ENCODE assay signal across 8 cellular contexts in the genomic region with DNA sequence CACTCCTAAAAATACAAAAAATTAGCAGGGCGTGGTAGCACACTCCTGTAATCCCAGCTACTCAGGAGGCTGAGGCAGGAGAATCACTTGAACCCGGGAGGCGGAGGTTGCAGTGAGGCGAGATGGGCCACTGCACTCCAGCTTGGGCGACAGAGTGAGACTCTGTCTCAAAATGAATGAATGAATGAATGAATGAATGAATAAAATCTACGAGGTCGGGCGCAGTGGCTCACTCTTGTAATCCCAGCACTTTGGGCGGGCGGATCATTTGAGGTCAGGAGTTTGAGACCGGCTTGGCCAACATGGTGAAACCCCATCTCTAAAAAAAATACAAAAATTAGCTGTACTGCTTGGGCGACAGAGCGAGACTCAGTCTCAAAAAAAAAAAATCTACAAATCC. TPM values are rescaled to one million over a fixed set of nuclear protein-coding genes. Genes with fewer than 3 reads are reported as not detected.
A peak's percentile ranks its signal among the peaks of the same experiment; 100 is the strongest.
DNase-seq lines count a peak whose midpoint lies in the region; ATAC-seq and TF ChIP-seq lines count a peak whose summit lies in the region.
"Not testable (repeated sequence)": the region's sequence is repeated elsewhere in the genome, so short reads cannot be mapped to it uniquely, and the experiment has no call there.

No MANE protein-coding gene starts in this region.

- not testable (repeated sequence) for H3K36me3 Mint-ChIP-seq in CD4-positive, alpha-beta memory T cell; activated naive CD8-positive, alpha-beta T cell treated with anti-CD3 and anti-CD28 coated beads, Interleukin-2, amount 10 ng/mL, durations not matched to agents 7 days and 5 days; endothelial cell (ENCODE audit: low read depth, unreplicated experiment)

- not testable (repeated sequence) for DNase-seq in CD4-positive, alpha-beta memory T cell; SK-N-MC (ENCODE audit: low read depth, low spot score); activated naive CD8-positive, alpha-beta T cell treated with anti-CD3 and anti-CD28 coated beads, Interleukin-2, amount 10 ng/mL, durations not matched to agents 7 days and 5 days; endothelial cell (ENCODE audit: low spot score); kidney epithelial cell (ENCODE audit: low read depth); osteoblast (ENCODE audit: insufficient read length, low spot score, missing footprints)
- DNase-seq in thyroid gland: peak in 1 of 2 donors; percentile 23

- H3K4me1 Mint-ChIP-seq in CD4-positive, alpha-beta memory T cell: peaks cover 2 to 11% (median 9%) of the 10 kb centered on the region in 4 donors
- H3K4me1 Mint-ChIP-seq in activated naive CD8-positive, alpha-beta T cell treated with anti-CD3 and anti-CD28 coated beads, Interleukin-2, amount 10 ng/mL, durations not matched to agents 7 days and 5 days: peaks cover 11% of the 10 kb centered on the region
- not testable (repeated sequence) for H3K4me1 Mint-ChIP-seq in endothelial cell (ENCODE audit: unreplicated experiment)

- peak overlapping the region; percentile 87 for H3K4me2 ChIP-seq in osteoblast (ENCODE audit: insufficient read depth, low read length)

- peak overlapping the region; percentile 83 to 87 for H3K4me3 ChIP-seq in CD4-positive, alpha-beta memory T cell (ENCODE audit: low read length in 2 of 2)
- H3K4me3 ChIP-seq in SK-N-MC (peak overlapping the region; percentile 94), kidney epithelial cell (ENCODE audit: low read depth, low read length) (peak overlapping the region; percentile 93), osteoblast (ENCODE audit: insufficient read depth, low read length) (peak overlapping the region; percentile 89), thyroid gland (replicated peaks in 1 of 3) (peak overlapping the region in 2 of 3 donors; percentile 50 to 63)

- not testable (repeated sequence) for H3K27me3 ChIP-seq in CD4-positive, alpha-beta memory T cell (ENCODE audit: insufficient read depth, low read length); kidney epithelial cell (ENCODE audit: control insufficient read depth, insufficient read depth, low read length); osteoblast (ENCODE audit: insufficient read depth, low read length); thyroid gland

- H3K27ac ChIP-seq in CD4-positive, alpha-beta memory T cell (ENCODE audit: low read depth, low read length): peak overlapping the region; percentile 71
- H3K27ac ChIP-seq in SK-N-MC: not testable (repeated sequence)
- H3K27ac ChIP-seq in osteoblast (ENCODE audit: low read depth, low read length) (peak overlapping the region; percentile 51), thyroid gland (peak overlapping the region; percentile 76 to 93 (median 90))

- TF ChIP-seq POLR2A in thyroid gland (IDR thresholded peaks at IDR 0.05): not testable (repeated sequence)

- peak overlapping the region; percentile 84 for H2AFZ ChIP-seq in osteoblast (ENCODE audit: low read length)

- WGBS in thyroid gland, 2 donors: 75% methylated on average over 13 of the region's 13 CpGs

- H3K36me3 ChIP-seq in CD4-positive, alpha-beta memory T cell (ENCODE audit: insufficient read depth, low read length); SK-N-MC (ENCODE audit: insufficient read depth, low read length); kidney epithelial cell (ENCODE audit: control insufficient read depth, insufficient read depth, low read length); osteoblast (ENCODE audit: insufficient read depth, low read length); thyroid gland: not testable (repeated sequence)

- POLR2A ChIA-PET in CD4-positive, alpha-beta memory T cell (lab: Charles Lee; ENCODE audit: partially characterized antibody): interaction anchor here (1.0 to 2.7 kb wide), 3 partner anchors 38 to 93 kb away, joined by 4 to 25 read pairs (median 4); a partner anchor contains a TSS
- POLR2A ChIA-PET in activated naive CD8-positive, alpha-beta T cell treated with anti-CD3 and anti-CD28 coated beads, Interleukin-2, amount 10 ng/mL, durations not matched to agents 7 days and 5 days (lab: Charles Lee): interaction anchor here (1.4 kb wide), 2 partner anchors 38 to 39 kb away, joined by 5 to 6 read pairs; a partner anchor contains a TSS

- not testable (repeated sequence) for H3K9me3 Mint-ChIP-seq in CD4-positive, alpha-beta memory T cell; activated naive CD8-positive, alpha-beta T cell treated with anti-CD3 and anti-CD28 coated beads, Interleukin-2, amount 10 ng/mL, durations not matched to agents 7 days and 5 days; endothelial cell (ENCODE audit: unreplicated experiment)

- intact Hi-C loops in CD4-positive, alpha-beta memory T cell (cut with micrococcal nuclease); thyroid gland (cut with DNase I): not testable (repeated sequence)

- TF ChIP-seq CTCF in endothelial cell (IDR thresholded peaks at IDR 0.05; ENCODE audit: unreplicated experiment); kidney epithelial cell (IDR thresholded peaks at IDR 0.05; ENCODE audit: insufficient read depth, low read length, poor library complexity, severe bottlenecking); osteoblast (IDR thresholded peaks at IDR 0.05; ENCODE audit: extremely low read depth, low read depth, low read length); thyroid gland (IDR thresholded peaks at IDR 0.05): not testable (repeated sequence)

- peak overlapping the region; percentile 89 for H3K9ac ChIP-seq in SK-N-MC (ENCODE audit: insufficient read length)

- peak overlapping the region; percentile 72 to 93 (median 91) for H3K27ac Mint-ChIP-seq in CD4-positive, alpha-beta memory T cell
- H3K27ac Mint-ChIP-seq in activated naive CD8-positive, alpha-beta T cell treated with anti-CD3 and anti-CD28 coated beads, Interleukin-2, amount 10 ng/mL, durations not matched to agents 7 days and 5 days: not testable (repeated sequence)
- H3K27ac Mint-ChIP-seq in endothelial cell (ENCODE audit: unreplicated experiment): peak overlapping the region; percentile 43

- peak overlapping the region; percentile 82 to 90 (median 86) for H3K4me3 Mint-ChIP-seq in CD4-positive, alpha-beta memory T cell
- peak overlapping the region; percentile 85 for H3K4me3 Mint-ChIP-seq in activated naive CD8-positive, alpha-beta T cell treated with anti-CD3 and anti-CD28 coated beads, Interleukin-2, amount 10 ng/mL, durations not matched to agents 7 days and 5 days
- peak overlapping the region; percentile 87 for H3K4me3 Mint-ChIP-seq in endothelial cell (ENCODE audit: unreplicated experiment)

- not testable (repeated sequence) for H3K4me1 ChIP-seq in CD4-positive, alpha-beta memory T cell (ENCODE audit: insufficient read depth, low read length); osteoblast (ENCODE audit: insufficient read depth, low read length)
- peaks cover 5 to 20% of the 10 kb centered on the region in 2 donors for H3K4me1 ChIP-seq in thyroid gland

- H3K27me3 Mint-ChIP-seq in CD4-positive, alpha-beta memory T cell; activated naive CD8-positive, alpha-beta T cell treated with anti-CD3 and anti-CD28 coated beads, Interleukin-2, amount 10 ng/mL, durations not matched to agents 7 days and 5 days; endothelial cell (ENCODE audit: unreplicated experiment): not testable (repeated sequence)

- not testable (repeated sequence) for H3K9me3 ChIP-seq in CD4-positive, alpha-beta memory T cell (ENCODE audit: control insufficient read depth in 1 of 2, low read length in 2 of 2); SK-N-MC (ENCODE audit: low read depth, low read length); osteoblast (ENCODE audit: low read depth, low read length); thyroid gland

- not testable (repeated sequence) for H3K79me2 ChIP-seq in osteoblast (ENCODE audit: insufficient read depth, low read length)

- peak; percentile 1 for ATAC-seq in HG02852 (IDR thresholded peaks at IDR 0.05; ENCODE audit: unreplicated experiment)
- ATAC-seq in activated naive CD8-positive, alpha-beta T cell treated with anti-CD3 and anti-CD28 coated beads, Interleukin-2, amount 10 ng/mL, durations not matched to agents 7 days and 5 days (ENCODE audit: low read depth): not testable (repeated sequence)

- CTCF ChIA-PET in CD4-positive, alpha-beta memory T cell (lab: Charles Lee; ENCODE audit: partially characterized antibody): interaction anchor here (0.6 to 1.1 kb wide), 2 partner anchors 38 to 450 kb away, joined by 3 to 4 read pairs; a partner anchor contains a TSS

- H4K20me1 ChIP-seq in osteoblast (ENCODE audit: insufficient read depth, low read length): not testable (repeated sequence)

RNA-seq across cellular contexts. Expression of a gene that starts 0.5 kb away (rescaled TPM):
- 1 to 10 TPM; 5.3 to 5.6 TPM for total RNA-seq in CD4-positive, alpha-beta memory T cell
- 10 to 100 TPM in 1 of 2 donors, 1 to 10 TPM in 1; 5.2 to 12.0 TPM for polyA plus RNA-seq in CD4-positive, alpha-beta memory T cell
- 1 to 10 TPM; 3.8 TPM for total RNA-seq in activated naive CD8-positive, alpha-beta T cell treated with anti-CD3 and anti-CD28 coated beads, Interleukin-2, amount 10 ng/mL, durations not matched to agents 7 days and 5 days
- 6.2 TPM for total RNA-seq in endothelial cell (ENCODE audit: unreplicated experiment)
- 6.4 and 9.3 TPM in 2 replicates for total RNA-seq in kidney epithelial cell
- 9.0 and 9.1 TPM in 2 replicates for total RNA-seq in osteoblast
- 10 to 100 TPM in 3 of 4 donors, 1 to 10 TPM in 1; 4.0 to 13.5 (median 12.1) TPM for total RNA-seq in thyroid gland

RNA-seq across cellular contexts. Expression of a gene that starts 38.5 kb away (rescaled TPM):
- 10 to 100 TPM; 92.1 to 99.7 TPM for total RNA-seq in CD4-positive, alpha-beta memory T cell
- 10 to 100 TPM; 54.4 to 90.8 TPM for polyA plus RNA-seq in CD4-positive, alpha-beta memory T cell
- 100 to 1,000 TPM; 105 to 108 TPM for total RNA-seq in activated naive CD8-positive, alpha-beta T cell treated with anti-CD3 and anti-CD28 coated beads, Interleukin-2, amount 10 ng/mL, durations not matched to agents 7 days and 5 days
- total RNA-seq in endothelial cell (ENCODE audit: unreplicated experiment) (71.2 TPM), kidney epithelial cell (60.2 and 66.4 TPM in 2 replicates), osteoblast (59.4 and 65.7 TPM in 2 replicates), thyroid gland (10 to 100 TPM; 53.9 to 85.5 (median 67.8) TPM)
